ENCODE assay signal across 32 cellular contexts in the genomic region with DNA sequence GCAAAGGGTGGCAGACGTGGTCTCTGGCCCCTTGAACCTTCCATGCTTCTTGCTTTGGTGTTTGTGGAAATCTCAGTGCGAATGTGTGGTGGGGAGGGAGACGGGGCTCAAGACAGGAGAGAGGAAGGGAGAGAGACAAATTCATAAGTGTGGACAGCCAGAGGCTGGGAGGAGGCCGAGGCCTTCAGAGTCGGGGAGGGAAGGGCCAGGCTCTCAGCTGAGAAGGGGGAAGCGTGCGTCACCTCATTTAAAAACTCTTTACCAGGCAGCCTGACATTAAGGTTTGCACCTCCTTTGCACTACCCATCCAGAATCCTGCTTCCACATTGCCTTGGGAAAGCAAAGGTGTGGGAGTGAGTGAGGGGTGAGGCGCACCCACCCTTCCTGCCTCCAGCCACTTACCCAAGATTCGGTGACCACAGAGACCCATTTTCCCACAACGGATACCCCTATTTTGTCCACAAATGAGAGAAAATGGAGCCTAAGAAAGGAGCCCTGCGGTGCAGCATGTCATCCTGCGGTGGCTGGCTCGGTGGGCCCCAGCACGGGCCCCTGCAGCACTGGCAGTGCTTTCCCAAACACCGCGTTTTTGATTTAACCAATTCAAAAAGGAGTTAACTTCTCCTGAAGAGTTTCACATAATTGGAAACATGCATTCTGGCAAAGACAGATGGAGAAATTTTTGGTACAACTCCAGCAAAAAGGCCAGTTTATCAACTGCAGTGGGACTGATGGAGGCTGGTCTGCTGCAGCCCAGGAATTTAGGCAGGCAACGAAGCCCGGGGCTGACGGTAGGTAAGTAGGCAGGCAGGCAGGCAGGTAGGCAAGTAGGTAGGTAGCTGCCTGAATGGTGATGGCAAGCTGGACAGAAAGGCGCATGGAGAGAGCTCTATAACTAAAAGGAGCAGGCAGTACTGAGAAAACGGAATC.
DNase-seq lines count a peak whose midpoint lies in the region; ATAC-seq and TF ChIP-seq lines count a peak whose summit lies in the region.
"Had no signal": no experiment of that assay in that cellular context is flagged by ENCODE, and none has a peak within 500 bp of the region (broad histone marks: within the 10 kb centered on the region; RNA-seq: fewer than 3 reads in every experiment).

No MANE protein-coding gene starts in this region.

- H3K9ac ChIP-seq in mammary epithelial cell (ENCODE audit: insufficient read depth, low read length), result no peak overlapping the region
- no peak overlapping the region for H3K9ac ChIP-seq in fibroblast of lung (ENCODE audit: insufficient read depth, low read length)

- H4K20me1 ChIP-seq in mammary epithelial cell (ENCODE audit: insufficient read depth, low read length) (no peaks in the 10 kb centered on the region), fibroblast of lung (ENCODE audit: control insufficient read depth, extremely low read depth, insufficient read depth, low read length) (no peaks in the 10 kb centered on the region)

- H3K9me3 ChIP-seq in breast epithelium (no peaks in the 10 kb centered on the region), mammary epithelial cell (replicated peaks; ENCODE audit: insufficient read depth, low read length) (no peaks in the 10 kb centered on the region), fibroblast of lung (ENCODE audit: control insufficient read depth, insufficient read depth, low read depth, low read length) (no peaks in the 10 kb centered on the region), suprapubic skin (no peaks in the 10 kb centered on the region)
- H3K9me3 ChIP-seq: gastrocnemius medialis, pancreas, upper lobe of right lung had no signal

- WGBS in mammary epithelial cell (ENCODE audit: low coverage, missing lambda C conversion rate), result 65% methylated on average over 20 of the region's 21 CpGs
- 70% methylated on average over 21 of the region's 21 CpGs for WGBS in suprapubic skin

- BruUV-seq in mammary epithelial cell (replicated peaks; lab: Mats Ljungman, UMichigan), result no TSS peak

- H3K27me3 ChIP-seq in breast epithelium (no peaks in the 10 kb centered on the region), mammary epithelial cell (ENCODE audit: insufficient read depth, low read length) (no peaks in the 10 kb centered on the region), fibroblast of lung (ENCODE audit: control insufficient read depth, insufficient read depth, low read length) (no peaks in the 10 kb centered on the region), suprapubic skin (no peaks in the 10 kb centered on the region)
- H3K27me3 ChIP-seq: gastrocnemius medialis, pancreas, upper lobe of right lung had no signal

- no peaks in the 10 kb centered on the region for H3K4me1 ChIP-seq in breast epithelium
- no peaks in the 10 kb centered on the region for H3K4me1 ChIP-seq in mammary epithelial cell (ENCODE audit: insufficient read depth, low read length)
- peaks cover 2% of the 10 kb centered on the region for H3K4me1 ChIP-seq in fibroblast of lung (ENCODE audit: control insufficient read depth, extremely low read depth, insufficient read depth, low read length)
- H3K4me1 ChIP-seq in suprapubic skin, result no peaks in the 10 kb centered on the region
- H3K4me1 ChIP-seq: gastrocnemius medialis, pancreas, upper lobe of right lung had no signal

- TF ChIP-seq CTCF in breast epithelium (IDR thresholded peaks at IDR 0.05) (no peak), mammary epithelial cell (conservative IDR thresholded peaks at IDR 0.05 in 1 of 2, IDR thresholded peaks at IDR 0.05 in 1 of 2; ENCODE audit: extremely low read depth in 1 of 2, insufficient read depth in 1 of 2, low read depth in 1 of 2, low read length in 2 of 2) (no peak), fibroblast of lung (conservative IDR thresholded peaks at IDR 0.05 in 1 of 2, IDR thresholded peaks at IDR 0.05 in 1 of 2; ENCODE audit: low read depth in 1 of 2, low read length in 2 of 2) (no peak), nephron (IDR thresholded peaks at IDR 0.05; ENCODE audit: unreplicated experiment in 3 of 3) (no peak), suprapubic skin (IDR thresholded peaks at IDR 0.05) (no peak)

- H3K36me3 Mint-ChIP-seq in nephron (ENCODE audit: low read depth), result no peaks in the 10 kb centered on the region
- no peaks in the 10 kb centered on the region for H3K36me3 Mint-ChIP-seq in stimulated activated naive B cell treated with anti-CD40 and anti-IgM and Interleukin-4, amounts not matched to agents 10 μg/mL and 1 μg/mL and 100 μg/mL, for 72 hours
- H3K36me3 Mint-ChIP-seq: activated naive CD4-positive, alpha-beta T cell treated with anti-CD3 and anti-CD28 coated beads, Interleukin-2, amount 50 U/mL, for 24 hours; CD8-positive, alpha-beta T cell had no signal

- H3K79me2 ChIP-seq in mammary epithelial cell (ENCODE audit: insufficient read depth, low read length) (no peaks in the 10 kb centered on the region), fibroblast of lung (ENCODE audit: control insufficient read depth, insufficient read depth, low read length) (no peaks in the 10 kb centered on the region)

- dilution Hi-C loops in mammary epithelial cell (cut with HindIII; ENCODE audit: low sequenced_read_pairs), result loop anchor here (5.0 kb wide), 1 partner anchor 69 kb away; no protein-coding TSS in a partner anchor

- in situ Hi-C loops in mammary epithelial cell (cut with MboI; ENCODE audit: low sequenced_read_pairs in 2 of 2), result no loop called here

- CTCF ChIA-PET in mammary epithelial cell (lab: Charles Lee; ENCODE audit: low non-redundant PET), result no interaction called here

- DNase-seq in breast epithelium (ENCODE audit: low spot score in 2 of 2) (no peak), mammary epithelial cell (no peak), fibroblast of lung (ENCODE audit: low read depth in 2 of 2) (peak; percentile 9 to 17), NCI-H1417 (lab: John Stamatoyannopoulos, UW) (no peak), suprapubic skin (ENCODE audit: low spot score in 2 of 2) (no peak)
- no peak for DNase-seq in stimulated activated naive B cell treated with anti-CD40 and anti-IgM and Interleukin-4, amounts not matched to agents 10 μg/mL and 1 μg/mL and 100 μg/mL, for 72 hours
- DNase-seq: 8988T; activated CD4-positive, alpha-beta T cell treated with anti-CD3 and anti-CD28 coated beads, Interleukin-2, amount 50 U/mL, for 48 hours; anterior cingulate cortex; caudate nucleus; CD8-positive, alpha-beta T cell; EL; gastrocnemius medialis; GOT3; hippocampal formation; Kasumi-1; mesendoderm; MV-4-11; naive B cell; NCI-H146; NCI-H82; pancreas; retina; T-helper 17 cell; upper lobe of right lung had no signal

- peak overlapping the region in 1 of 3 donors; percentile 35 for H3K4me3 ChIP-seq in breast epithelium
- no peak overlapping the region for H3K4me3 ChIP-seq in mammary epithelial cell (replicated peaks in 1 of 3; ENCODE audit: insufficient read depth in 1 of 3, low read depth in 2 of 3, low read length in 3 of 3)
- H3K4me3 ChIP-seq in fibroblast of lung (replicated peaks in 1 of 4; ENCODE audit: control extremely low read depth in 1 of 4, insufficient read depth in 1 of 4, low read depth in 3 of 4, low read length in 4 of 4), result no peak overlapping the region
- no peak overlapping the region for H3K4me3 ChIP-seq in suprapubic skin
- H3K4me3 ChIP-seq: gastrocnemius medialis, pancreas, upper lobe of right lung had no signal

- no peaks in the 10 kb centered on the region for H3K36me3 ChIP-seq in breast epithelium
- H3K36me3 ChIP-seq in mammary epithelial cell (ENCODE audit: insufficient read depth, low read length), result no peaks in the 10 kb centered on the region
- H3K36me3 ChIP-seq in fibroblast of lung (ENCODE audit: control insufficient read depth, insufficient read depth, low read length), result no peaks in the 10 kb centered on the region
- no peaks in the 10 kb centered on the region for H3K36me3 ChIP-seq in suprapubic skin
- H3K36me3 ChIP-seq: gastrocnemius medialis, pancreas, upper lobe of right lung had no signal

- TF ChIP-seq EP300 in suprapubic skin (IDR thresholded peaks at IDR 0.05), result no peak

- H2AFZ ChIP-seq in mammary epithelial cell (ENCODE audit: low read depth, low read length) (no peak overlapping the region), fibroblast of lung (ENCODE audit: low read length) (no peak overlapping the region)

- H3K27ac Mint-ChIP-seq in nephron, result peak overlapping the region; percentile 84 to 97 (median 97)
- no peak overlapping the region for H3K27ac Mint-ChIP-seq in stimulated activated naive B cell treated with anti-CD40 and anti-IgM and Interleukin-4, amounts not matched to agents 10 μg/mL and 1 μg/mL and 100 μg/mL, for 72 hours
- H3K27ac Mint-ChIP-seq: activated naive CD4-positive, alpha-beta T cell treated with anti-CD3 and anti-CD28 coated beads, Interleukin-2, amount 50 U/mL, for 24 hours; activated T-helper 1 cell treated with anti-CD3 and anti-CD28 coated beads, Interleukin-12 subunit alpha, Interleukin-12 subunit beta, Interleukin-2, Interleukin-4 antibody, amounts not matched to agents 30 ng/mL and 10 ng/mL and 1 ng/mL, durations not matched to agents 14 hours and 24 hours and 36 hours; B cell; CD8-positive, alpha-beta T cell; T-helper 17 cell had no signal

- H3K4me2 ChIP-seq in mammary epithelial cell (ENCODE audit: insufficient read depth, low read depth, low read length) (no peak overlapping the region), fibroblast of lung (ENCODE audit: extremely low read depth, insufficient read depth, low read length) (no peak overlapping the region)

- peaks cover 49% of the 10 kb centered on the region for H3K4me1 Mint-ChIP-seq in nephron
- H3K4me1 Mint-ChIP-seq in stimulated activated naive B cell treated with anti-CD40 and anti-IgM and Interleukin-4, amounts not matched to agents 10 μg/mL and 1 μg/mL and 100 μg/mL, for 72 hours, result no peaks in the 10 kb centered on the region
- H3K4me1 Mint-ChIP-seq: activated naive CD4-positive, alpha-beta T cell treated with anti-CD3 and anti-CD28 coated beads, Interleukin-2, amount 50 U/mL, for 24 hours; B cell; naive B cell; T-helper 17 cell had no signal

- no peak for TF ChIP-seq POLR2A in breast epithelium (IDR thresholded peaks at IDR 0.05)
- no peak for TF ChIP-seq POLR2A in suprapubic skin (IDR thresholded peaks at IDR 0.05)

- intact Hi-C loops in breast epithelium (cut with DNase I; ENCODE audit: low total_unique reads) (no loop called here), mammary epithelial cell (cut with micrococcal nuclease) (no loop called here)

- H3K27ac ChIP-seq in breast epithelium (peak overlapping the region; percentile 2 to 79), mammary epithelial cell (ENCODE audit: insufficient read depth, low read depth, low read length) (no peak overlapping the region), fibroblast of lung (ENCODE audit: insufficient read depth, low read length) (no peak overlapping the region), suprapubic skin (no peak overlapping the region)
- H3K27ac ChIP-seq: gastrocnemius medialis, pancreas, RWPE1, upper lobe of right lung had no signal

- H3K9me3 Mint-ChIP-seq in nephron, result no peaks in the 10 kb centered on the region
- H3K9me3 Mint-ChIP-seq in stimulated activated naive B cell treated with anti-CD40 and anti-IgM and Interleukin-4, amounts not matched to agents 10 μg/mL and 1 μg/mL and 100 μg/mL, for 72 hours, result peaks cover 3 to 7% of the 10 kb centered on the region in 2 donors
- H3K9me3 Mint-ChIP-seq: activated T-helper 1 cell treated with anti-CD3 and anti-CD28 coated beads, Interleukin-12 subunit alpha, Interleukin-12 subunit beta, Interleukin-2, Interleukin-4 antibody, amounts not matched to agents 30 ng/mL and 10 ng/mL and 1 ng/mL, durations not matched to agents 14 hours and 24 hours and 36 hours had no signal

- ATAC-seq in GM21528 (IDR thresholded peaks at IDR 0.05; ENCODE audit: low FRiP score, unreplicated experiment), result no peak
- no peak for ATAC-seq in stimulated activated naive B cell treated with anti-CD40 and anti-IgM and Interleukin-4, amounts not matched to agents 10 μg/mL and 1 μg/mL and 100 μg/mL, for 72 hours (replicated peaks)
- ATAC-seq: activated CD4-positive, CD25-positive, alpha-beta regulatory T cell treated with anti-CD3 and anti-CD28 coated beads, Interleukin-2, amount 50 U/mL, for 24 hours; CD8-positive, alpha-beta T cell; gastrocnemius medialis; pancreas; T-helper 17 cell; upper lobe of right lung had no signal

- no peaks in the 10 kb centered on the region for H3K27me3 Mint-ChIP-seq in nephron (ENCODE audit: low read depth)
- peaks cover 12 to 22% of the 10 kb centered on the region in 2 donors for H3K27me3 Mint-ChIP-seq in stimulated activated naive B cell treated with anti-CD40 and anti-IgM and Interleukin-4, amounts not matched to agents 10 μg/mL and 1 μg/mL and 100 μg/mL, for 72 hours

- peak overlapping the region in 2 of 3 experiments; percentile 30 to 66 for H3K4me3 Mint-ChIP-seq in nephron
- H3K4me3 Mint-ChIP-seq in stimulated activated naive B cell treated with anti-CD40 and anti-IgM and Interleukin-4, amounts not matched to agents 10 μg/mL and 1 μg/mL and 100 μg/mL, for 72 hours, result no peak overlapping the region
- H3K4me3 Mint-ChIP-seq: activated naive CD4-positive, alpha-beta T cell treated with anti-CD3 and anti-CD28 coated beads, Interleukin-2, amount 50 U/mL, for 24 hours; activated T-helper 1 cell treated with anti-CD3 and anti-CD28 coated beads, Interleukin-12 subunit alpha, Interleukin-12 subunit beta, Interleukin-2, Interleukin-4 antibody, amounts not matched to agents 30 ng/mL and 10 ng/mL and 1 ng/mL, durations not matched to agents 14 hours and 24 hours and 36 hours; B cell; CD8-positive, alpha-beta T cell; naive B cell; T-helper 17 cell had no signal

Comparison
In these comparisons a context has a peak if more than half of its experiments do, and no peak if none do; other contexts are left out.
1. H3K27ac ChIP-seq: peak in breast epithelium (2 of 2); none in mammary epithelial cell (single experiment), fibroblast of lung (single experiment) and suprapubic skin (single experiment).
2. DNase-seq: peak in fibroblast of lung (2 of 2); none in breast epithelium (0 of 2), mammary epithelial cell (single experiment), NCI-H1417 (0 of 3), stimulated activated naive B cell treated with anti-CD40 and anti-IgM and Interleukin-4, amounts not matched to agents 10 μg/mL and 1 μg/mL and 100 μg/mL, for 72 hours (single experiment) and suprapubic skin (0 of 2).
3. H3K4me3 Mint-ChIP-seq: peak in nephron (2 of 3); none in stimulated activated naive B cell treated with anti-CD40 and anti-IgM and Interleukin-4, amounts not matched to agents 10 μg/mL and 1 μg/mL and 100 μg/mL, for 72 hours (0 of 2).